9 cellular contexts compared by ENCODE assay signal in the genomic region with DNA sequence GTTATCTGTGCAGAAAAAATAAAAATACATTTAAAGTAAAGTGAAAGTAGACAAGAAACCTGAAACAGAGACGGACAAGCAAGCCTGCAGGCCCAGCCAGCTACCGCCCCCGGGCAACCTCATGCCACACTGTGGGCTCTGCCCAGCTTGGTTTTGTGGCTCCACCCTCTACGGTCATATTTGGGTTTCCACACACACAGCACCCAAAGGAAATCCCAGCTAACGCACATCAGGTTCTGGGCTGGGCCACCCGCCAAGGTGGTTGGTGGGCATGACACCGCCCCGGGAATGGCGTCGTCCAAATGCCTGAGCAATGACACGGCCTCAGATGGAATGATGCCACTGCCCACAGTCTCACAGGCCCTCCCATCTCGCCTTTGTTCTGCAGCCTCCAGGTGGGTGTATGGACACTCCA. TPM values are rescaled to one million over a fixed set of nuclear protein-coding genes. Genes with fewer than 3 reads are reported as not detected.
A peak's percentile ranks its signal among the peaks of the same experiment; 100 is the strongest.
DNase-seq lines count a peak whose midpoint lies in the region; ATAC-seq, FAIRE-seq and TF ChIP-seq lines count a peak whose summit lies in the region.
"Had no signal": no experiment of that assay in that cellular context is flagged by ENCODE, and none has a peak within 500 bp of the region (broad histone marks: within the 10 kb centered on the region; RNA-seq: fewer than 3 reads in every experiment).

No MANE protein-coding gene starts in this region.

- no peak for TF ChIP-seq POLR2A in A549 (IDR thresholded peaks at IDR 0.05; ENCODE audit: low read length)

- intact Hi-C loops in lower lobe of right lung (cut with DNase I) (no loop called here), Right ventricle myocardium superior (cut with DNase I) (no loop called here)

- POLR2A ChIA-PET in A549 (lab: Yijun Ruan, JAX) = interaction anchor here (0.8 to 1.0 kb wide), 3 partner anchors 20 to 99 kb away, joined by 3 to 5 read pairs (median 3); partner anchors contain the start of gene FAM110A

- peak overlapping the region; percentile 54 for H3K4me2 ChIP-seq in A549

- peak; percentile 32 for FAIRE-seq in A549 (lab: Jason Lieb, UNC)

- no peaks in the 10 kb centered on the region for H3K36me3 ChIP-seq in lower lobe of right lung

- CTCF ChIA-PET in A549 (lab: Yijun Ruan, JAX) = interaction anchor here (0.6 to 11.8 kb wide), 7 partner anchors 13 to 249 kb away, joined by 3 to 78 read pairs (median 3); no protein-coding TSS in a partner anchor

- H3K27ac ChIP-seq in A549 (peak overlapping the region; percentile 31 to 77; a peak in 4 of 6 replicates), lower lobe of right lung (no peak overlapping the region)

- H3K4me3 Mint-ChIP-seq in activated naive CD4-positive, alpha-beta T cell treated with anti-CD3 and anti-CD28 coated beads, Interleukin-2, amount 50 U/mL, for 24 hours = peak overlapping the region; percentile 48
- H3K4me3 Mint-ChIP-seq in nephron progenitor cell = no peak overlapping the region
- H3K4me3 Mint-ChIP-seq: brain had no signal

- H3K4me1 ChIP-seq in A549 = peaks cover 14% of the 10 kb centered on the region
- no peaks in the 10 kb centered on the region for H3K4me1 ChIP-seq in lower lobe of right lung

- H3K4me3 ChIP-seq in A549 (no peak overlapping the region), lower lobe of right lung (no peak overlapping the region)

- H3K9me3 ChIP-seq in A549 = no peaks in the 10 kb centered on the region
- no peaks in the 10 kb centered on the region for H3K9me3 ChIP-seq in lower lobe of right lung

- no peaks in the 10 kb centered on the region for H3K36me3 Mint-ChIP-seq in activated naive CD4-positive, alpha-beta T cell treated with anti-CD3 and anti-CD28 coated beads, Interleukin-2, amount 50 U/mL, for 24 hours
- no peaks in the 10 kb centered on the region for H3K36me3 Mint-ChIP-seq in nephron progenitor cell (ENCODE audit: low read depth)
- H3K36me3 Mint-ChIP-seq: brain had no signal

- TF ChIP-seq RAD21 in A549 (conservative IDR thresholded peaks at IDR 0.05 in 1 of 2, IDR thresholded peaks at IDR 0.05 in 1 of 2) = no peak

- ATAC-seq in A549 (peak; percentile 81 to 89), lower lobe of right lung (peak; percentile 64 to 74), Right ventricle myocardium superior (ENCODE audit: poor library complexity) (no peak), GM18867 (IDR thresholded peaks at IDR 0.05; ENCODE audit: unreplicated experiment) (no peak)

- H3K27ac Mint-ChIP-seq in activated naive CD4-positive, alpha-beta T cell treated with anti-CD3 and anti-CD28 coated beads, Interleukin-2, amount 50 U/mL, for 24 hours = peak overlapping the region; percentile 59
- no peak overlapping the region for H3K27ac Mint-ChIP-seq in nephron progenitor cell
- H3K27ac Mint-ChIP-seq: brain had no signal

- peak; percentile 72 to 82 for DNase-seq in A549 (ENCODE audit: low read depth in 1 of 2, low spot score in 1 of 2)
- DNase-seq in NCI-H226 = peak; percentile 87
- DNase-seq in lower lobe of right lung = peak; percentile 60
- DNase-seq in Right ventricle myocardium superior = no peak
- no peak for DNase-seq in amygdala (lab: John Stamatoyannopoulos, UW)
- no peak for DNase-seq in nephron progenitor cell

- H3K27me3 ChIP-seq in lower lobe of right lung (ENCODE audit: low read depth) = no peaks in the 10 kb centered on the region

- H3K27me3 Mint-ChIP-seq in activated naive CD4-positive, alpha-beta T cell treated with anti-CD3 and anti-CD28 coated beads, Interleukin-2, amount 50 U/mL, for 24 hours = no peaks in the 10 kb centered on the region
- peaks cover 15% of the 10 kb centered on the region for H3K27me3 Mint-ChIP-seq in nephron progenitor cell (ENCODE audit: low read depth, poor library complexity)

- no peak for TF ChIP-seq CTCF in A549 (IDR thresholded peaks at IDR 0.05)
- TF ChIP-seq CTCF in lower lobe of right lung (IDR thresholded peaks at IDR 0.05) = no peak
- TF ChIP-seq CTCF in nephron progenitor cell (IDR thresholded peaks at IDR 0.05) = no peak

- TF ChIP-seq EP300 in A549 (IDR thresholded peaks at IDR 0.05) = no peak

- no peaks in the 10 kb centered on the region for H3K9me3 Mint-ChIP-seq in activated naive CD4-positive, alpha-beta T cell treated with anti-CD3 and anti-CD28 coated beads, Interleukin-2, amount 50 U/mL, for 24 hours
- H3K9me3 Mint-ChIP-seq in nephron progenitor cell = no peaks in the 10 kb centered on the region

- H3K4me1 Mint-ChIP-seq in activated naive CD4-positive, alpha-beta T cell treated with anti-CD3 and anti-CD28 coated beads, Interleukin-2, amount 50 U/mL, for 24 hours = peaks cover 72% of the 10 kb centered on the region
- no peaks in the 10 kb centered on the region for H3K4me1 Mint-ChIP-seq in nephron progenitor cell
- H3K4me1 Mint-ChIP-seq: brain had no signal

- WGBS in A549 (ENCODE audit: missing lambda C conversion rate) = 16% methylated on average over 12 of the region's 12 CpGs

TF ChIP-seq in A549, 52 proteins besides CTCF, POLR2A, EP300 and RAD21:
- TF ChIP-seq HES2 (IDR thresholded peaks at IDR 0.05) (no peak), REST (IDR thresholded peaks at IDR 0.05) (no peak), FOSL2 (IDR thresholded peaks at IDR 0.05) (no peak), FOSL2 (CRISPR knock-in tag; IDR thresholded peaks at IDR 0.05) (peak; percentile 39; the same call in 1 of the 2 replicates), ZC3H11A (IDR thresholded peaks at IDR 0.05) (no peak), FOSB (CRISPR knock-in tag; IDR thresholded peaks at IDR 0.05) (no peak), E2F6 (IDR thresholded peaks at IDR 0.05; ENCODE audit: borderline replicate concordance, low read depth) (peak; percentile 43; the same call in 1 of the 2 replicates), MAX (IDR thresholded peaks at IDR 0.05) (peak; percentile 52), RARB (CRISPR knock-in tag; IDR thresholded peaks at IDR 0.05) (no peak), RFX5 (IDR thresholded peaks at IDR 0.05) (no peak), NPAS2 (CRISPR knock-in tag; IDR thresholded peaks at IDR 0.05; ENCODE audit: borderline replicate concordance) (no peak)

RNA-seq across cellular contexts. Expression of gene FAM110A, which starts 22.9 kb away (rescaled TPM):
- polyA plus RNA-seq in A549 (2011; rRNA removed) (3.1 TPM in 2 replicates), A549 (2017; fragmentation: RNase III; extraction: RNeasy Plus Mini Kit Qiagen cat#74134 plus additional on column Dnase treatment) (3.6 to 4.4 TPM (median 4.1 TPM) in 3 replicates)
- 7.4 and 10.3 TPM in 2 replicates for polyA plus RNA-seq in A549 (2012; cell fraction: cytosol; rRNA removed)
- 17.2 and 21.2 TPM in 2 replicates for polyA plus RNA-seq in A549 (2012; cell fraction: nucleus; rRNA removed)
- 2.3 and 2.6 TPM in 2 replicates for polyA minus RNA-seq in A549 (2011; rRNA and poly(A)+ RNA removed)
- total RNA-seq in lower lobe of right lung (21.4 TPM), Right ventricle myocardium superior (1.9 TPM)

RNA-seq across cellular contexts. Expression of gene ANGPT4, which starts 59.8 kb away (rescaled TPM):
- polyA plus RNA-seq in A549 (2011; rRNA removed) = 0.03 TPM in 1 of 2 replicates, not detected in the other
- polyA plus RNA-seq in A549 (2012; cell fraction: cytosol; rRNA removed) = 0.01 TPM in 2 replicates
- polyA plus RNA-seq in A549 (2012; cell fraction: nucleus; rRNA removed) = 0.01 and 0.02 TPM in 2 replicates
- 0.03 to 0.04 TPM (median 0.03 TPM) in 3 replicates for polyA plus RNA-seq in A549 (2017; fragmentation: RNase III; extraction: RNeasy Plus Mini Kit Qiagen cat#74134 plus additional on column Dnase treatment)
- polyA minus RNA-seq in A549 (2011; rRNA and poly(A)+ RNA removed) = not detected in 2 replicates
- total RNA-seq in lower lobe of right lung = 6.0 TPM
- total RNA-seq in Right ventricle myocardium superior = not detected

Comparison
In these comparisons a context has a peak if more than half of its experiments do, and no peak if none do; other contexts are left out.
1. ATAC-seq: peak in A549 (2 of 2) and lower lobe of right lung (2 of 2); none in Right ventricle myocardium superior (single experiment) and GM18867 (single experiment).
2. DNase-seq: peak in A549 (2 of 2), NCI-H226 (single experiment) and lower lobe of right lung (single experiment); none in Right ventricle myocardium superior (single experiment), amygdala (0 of 56) and nephron progenitor cell (single experiment).